In genomic region chr5:3218916-3219650, GRCh38 we compare ENCODE assay signal across 18 cellular contexts.
"Had no signal": no experiment of that assay in that cellular context is flagged by ENCODE, and none has a peak within 500 bp of the region (broad histone marks: within the 10 kb centered on the region; RNA-seq: fewer than 3 reads in every experiment).

No MANE protein-coding gene starts in this region.

- H3K27me3 ChIP-seq: neutrophil, tibial nerve had no signal

- H3K27ac ChIP-seq: neutrophil, parathyroid adenoma, thoracic aorta, tibial nerve had no signal

- ATAC-seq: effector memory CD8-positive, alpha-beta T cell; left lobe of liver; natural killer cell; sciatic nerve; stimulated activated memory B cell treated with anti-CD40 and anti-IgM and Interleukin-4, amounts not matched to agents 10 μg/mL and 1 μg/mL and 100 μg/mL, for 72 hours; stimulated activated naive CD8-positive, alpha-beta T cell treated with anti-CD3 and anti-CD28 coated beads, Interleukin-15, Interleukin-2, amounts not matched to agents 100 U/mL and 50 U/mL, for 24 hours had no signal

- H3K79me2 ChIP-seq: parathyroid adenoma had no signal

- H3K9ac ChIP-seq: parathyroid adenoma had no signal

- H3K36me3 ChIP-seq: neutrophil, thoracic aorta, tibial nerve had no signal

- H3K4me3 ChIP-seq: lung, smooth muscle cell, thoracic aorta, tibial nerve had no signal

- H2AFZ ChIP-seq: parathyroid adenoma had no signal

- DNase-seq: central memory CD4-positive, alpha-beta T cell; cortex of kidney; effector memory CD8-positive, alpha-beta T cell; erythroblast; kidney; natural killer cell; stimulated activated CD4-positive, alpha-beta T cell treated with anti-CD3 and anti-CD28 coated beads, Interleukin-2, amount 100 ng/mL, for 24 hours; stimulated activated CD4-positive, alpha-beta T cell treated with anti-CD3 and anti-CD28 coated beads, Interleukin-4, amount 100 ng/mL, for 24 hours; stimulated activated naive CD8-positive, alpha-beta T cell treated with anti-CD3 and anti-CD28 coated beads, Interleukin-15, Interleukin-2, amounts not matched to agents 100 U/mL and 50 U/mL, for 24 hours had no signal

- H3K4me2 ChIP-seq: smooth muscle cell had no signal

- H3K9me3 ChIP-seq: neutrophil, thoracic aorta, tibial nerve had no signal

- H3K4me1 ChIP-seq: parathyroid adenoma, tibial nerve had no signal
